Comparison of ENCODE assay signal across 8 cellular contexts in genomic region chr11:130434521-130435223, GRCh38. TPM values are rescaled to one million over a fixed set of nuclear protein-coding genes. Genes with fewer than 3 reads are reported as not detected.
DNase-seq lines count a peak whose midpoint lies in the region; ATAC-seq, FAIRE-seq and TF ChIP-seq lines count a peak whose summit lies in the region.

No MANE protein-coding gene starts in this region.

- intact Hi-C loops in natural killer cell (cut with micrococcal nuclease), result loop anchor here (1.0 to 2.0 kb wide), 3 partner anchors 222 to 460 kb away; no protein-coding TSS in a partner anchor

- no peaks in the 10 kb centered on the region for H3K36me3 ChIP-seq in KOPT-K1 (ENCODE audit: insufficient read depth, low read length)

- TF ChIP-seq CTCF in fibroblast of the aortic adventitia (IDR thresholded peaks at IDR 0.05; ENCODE audit: insufficient read depth, low read length), result peak; percentile 91
- peak; percentile 96 for TF ChIP-seq CTCF in natural killer cell (IDR thresholded peaks at IDR 0.05)

- H3K9me3 ChIP-seq in KOPT-K1 (ENCODE audit: insufficient read depth, low read length, poor library complexity, severe bottlenecking), result no peaks in the 10 kb centered on the region

- DNase-seq in Daoy (ENCODE audit: low read depth) (peak; percentile 85), RCC 7860 (ENCODE audit: low spot score) (peak; percentile 61), fibroblast of the aortic adventitia (ENCODE audit: low read depth) (peak; percentile 89), natural killer cell (peak; percentile 56)
- peak; percentile 63 to 70 for DNase-seq in stimulated activated naive CD8-positive, alpha-beta T cell treated with anti-CD3 and anti-CD28 coated beads, Interleukin-15, amount 100 ng/mL, for 72 hours

- ATAC-seq in GM21786 (IDR thresholded peaks at IDR 0.05; ENCODE audit: unreplicated experiment) (peak; percentile 80), natural killer cell (peak; percentile 87 to 91 (median 89))
- peak; percentile 85 for ATAC-seq in activated T-helper 17 cell treated with anti-CD3 and anti-CD28 coated beads, Interleukin-2, amount 50 U/mL, for 72 hours (replicated peaks)
- peak; percentile 81 for ATAC-seq in stimulated activated naive CD8-positive, alpha-beta T cell treated with anti-CD3 and anti-CD28 coated beads, Interleukin-15, amount 100 ng/mL, for 72 hours

- peak; percentile 69 for FAIRE-seq in RCC 7860 (lab: Jason Lieb, UNC)

- no peaks in the 10 kb centered on the region for H3K36me3 Mint-ChIP-seq in activated T-helper 17 cell treated with anti-CD3 and anti-CD28 coated beads, Interleukin-2, amount 50 U/mL, for 72 hours (ENCODE audit: low read depth)
- H3K36me3 Mint-ChIP-seq in natural killer cell, result no peaks in the 10 kb centered on the region

- peaks cover 10% of the 10 kb centered on the region for H3K4me1 Mint-ChIP-seq in activated T-helper 17 cell treated with anti-CD3 and anti-CD28 coated beads, Interleukin-2, amount 50 U/mL, for 72 hours
- H3K4me1 Mint-ChIP-seq in natural killer cell, result peaks cover 19 to 23% of the 10 kb centered on the region in 2 donors
- peaks cover 20% of the 10 kb centered on the region for H3K4me1 Mint-ChIP-seq in stimulated activated naive CD8-positive, alpha-beta T cell treated with anti-CD3 and anti-CD28 coated beads, Interleukin-15, amount 100 ng/mL, for 72 hours

- peaks cover 17% of the 10 kb centered on the region for H3K27me3 Mint-ChIP-seq in activated T-helper 17 cell treated with anti-CD3 and anti-CD28 coated beads, Interleukin-2, amount 50 U/mL, for 72 hours
- peaks cover 8 to 13% of the 10 kb centered on the region in 2 donors for H3K27me3 Mint-ChIP-seq in natural killer cell (ENCODE audit: low read depth in 2 of 2)
- peaks cover 28% of the 10 kb centered on the region for H3K27me3 Mint-ChIP-seq in stimulated activated naive CD8-positive, alpha-beta T cell treated with anti-CD3 and anti-CD28 coated beads, Interleukin-15, amount 100 ng/mL, for 72 hours

- no peak overlapping the region for H3K4me3 Mint-ChIP-seq in activated T-helper 17 cell treated with anti-CD3 and anti-CD28 coated beads, Interleukin-2, amount 50 U/mL, for 72 hours
- no peak overlapping the region for H3K4me3 Mint-ChIP-seq in natural killer cell
- H3K4me3 Mint-ChIP-seq in stimulated activated naive CD8-positive, alpha-beta T cell treated with anti-CD3 and anti-CD28 coated beads, Interleukin-15, amount 100 ng/mL, for 72 hours, result no peak overlapping the region

- peak overlapping the region; percentile 2 for H3K27ac ChIP-seq in KOPT-K1 (ENCODE audit: low read depth, low read length, poor library complexity, severe bottlenecking)

- peak overlapping the region; percentile 74 for H3K4me3 ChIP-seq in fibroblast of the aortic adventitia (ENCODE audit: low read depth, low read length)

- H3K9me3 Mint-ChIP-seq in activated T-helper 17 cell treated with anti-CD3 and anti-CD28 coated beads, Interleukin-2, amount 50 U/mL, for 72 hours, result no peaks in the 10 kb centered on the region
- H3K9me3 Mint-ChIP-seq in natural killer cell, result no peaks in the 10 kb centered on the region
- no peaks in the 10 kb centered on the region for H3K9me3 Mint-ChIP-seq in stimulated activated naive CD8-positive, alpha-beta T cell treated with anti-CD3 and anti-CD28 coated beads, Interleukin-15, amount 100 ng/mL, for 72 hours

- no peak overlapping the region for H3K27ac Mint-ChIP-seq in activated T-helper 17 cell treated with anti-CD3 and anti-CD28 coated beads, Interleukin-2, amount 50 U/mL, for 72 hours
- H3K27ac Mint-ChIP-seq in natural killer cell, result no peak overlapping the region
- no peak overlapping the region for H3K27ac Mint-ChIP-seq in stimulated activated naive CD8-positive, alpha-beta T cell treated with anti-CD3 and anti-CD28 coated beads, Interleukin-15, amount 100 ng/mL, for 72 hours

RNA-seq across cellular contexts. Expression of gene ADAMTS8, which starts 6.3 kb away (rescaled TPM):
- total RNA-seq in Daoy (2014; rRNA removed; shearing (Covaris generic)), result not detected in 2 replicates
- total RNA-seq in activated T-helper 17 cell treated with anti-CD3 and anti-CD28 coated beads, Interleukin-2, amount 50 U/mL, for 72 hours, result not detected
- total RNA-seq in fibroblast of the aortic adventitia (ENCODE audit: low replicate concordance) (2.6 TPM in 1 of 2 replicates, not detected in the other), natural killer cell (not detected)

RNA-seq across cellular contexts. Expression of gene ADAMTS15, which starts 13.8 kb away (rescaled TPM):
- 9.0 and 12.0 TPM in 2 replicates for total RNA-seq in Daoy (2014; rRNA removed; shearing (Covaris generic))
- total RNA-seq in activated T-helper 17 cell treated with anti-CD3 and anti-CD28 coated beads, Interleukin-2, amount 50 U/mL, for 72 hours, result not detected
- total RNA-seq in fibroblast of the aortic adventitia (ENCODE audit: low replicate concordance) (8.6 and 30.8 TPM in 2 replicates), natural killer cell (under 1 TPM in 1 of 3 donors, not detected in 2; 0.20 TPM)

Comparison
In these comparisons a context has a peak if more than half of its experiments do, and no peak if none do; other contexts are left out.
1. Peak in every context shown above with its lines: DNase-seq, ATAC-seq, H3K4me3 ChIP-seq and H3K27ac ChIP-seq.